ENCODE assay signal across 1 cellular context in the genomic region with DNA sequence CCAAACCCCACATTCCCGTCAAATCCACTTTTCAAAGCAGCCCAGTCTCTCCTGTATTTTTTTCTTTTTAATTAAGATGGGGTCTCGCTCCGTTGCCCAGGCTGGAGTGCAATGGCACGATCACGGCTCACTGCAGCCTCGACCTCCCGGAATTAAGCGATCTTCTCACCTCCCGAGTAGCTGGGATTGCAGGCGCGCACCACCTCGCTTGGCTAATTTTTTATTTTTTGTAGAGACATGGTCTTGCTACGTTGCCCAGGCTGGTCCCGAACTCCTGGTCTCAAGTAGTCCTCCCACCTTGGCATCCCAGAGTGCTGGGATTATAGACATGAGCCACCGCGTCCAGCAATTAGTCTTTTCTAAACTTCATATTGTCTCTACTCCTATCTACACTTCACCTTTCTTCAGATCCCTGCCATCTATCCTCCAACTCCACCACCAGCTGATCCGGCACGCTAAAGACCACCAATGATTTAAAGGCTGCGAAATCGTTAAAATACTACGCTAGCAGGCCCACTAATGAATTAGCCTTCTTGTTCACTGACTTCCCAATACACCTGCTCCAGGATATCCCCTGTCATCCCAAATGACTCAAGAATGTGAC.
TF ChIP-seq lines count a peak whose summit lies in the region.

No MANE protein-coding gene starts in this region.

TF ChIP-seq in K562, 482 proteins besides CTCF, POLR2A, EP300 and RAD21 (continues in another document):
- TF ChIP-seq ZBTB40 (IDR thresholded peaks at IDR 0.05) (no peak; the same call in 1 of the 2 replicates), ZBTB40 (CRISPR knock-in tag; IDR thresholded peaks at IDR 0.05) (no peak), ATF1 (CRISPR knock-in tag; IDR thresholded peaks at IDR 0.05) (no peak), ATF1 (tag; IDR thresholded peaks at IDR 0.05) (peak; percentile 41; the same call in 1 of the 2 replicates), BCOR (IDR thresholded peaks at IDR 0.05) (peak; percentile 70; the same call in 1 of the 2 replicates), ZNF12 (CRISPR knock-in tag; IDR thresholded peaks at IDR 0.05) (no peak), ZC3H4 (CRISPR knock-in tag; IDR thresholded peaks at IDR 0.05; ENCODE audit: borderline replicate concordance) (no peak), NFRKB (IDR thresholded peaks at IDR 0.05; ENCODE audit: low read depth) (0 out of 2 replicates have a peak, but pooled peaks have one; percentile 23), RBM25 (IDR thresholded peaks at IDR 0.05; ENCODE audit: low read depth, low read length, severe bottlenecking) (peak; percentile 37), ZFX (CRISPR knock-in tag; IDR thresholded peaks at IDR 0.05) (0 out of 2 replicates have a peak, but pooled peaks have one; percentile 24), CCAR2 (IDR thresholded peaks at IDR 0.05; ENCODE audit: low read depth, low read length) (no peak), POLR2AphosphoS2 (IDR thresholded peaks at IDR 0.05; ENCODE audit: low read length) (no peak), KLF6 (CRISPR knock-in tag; IDR thresholded peaks at IDR 0.05; ENCODE audit: borderline replicate concordance) (no peak), SMARCA5 (IDR thresholded peaks at IDR 0.05) (peak; percentile 47; the same call in 1 of the 2 replicates), ZNF57 (CRISPR knock-in tag; IDR thresholded peaks at IDR 0.05) (no peak), ZNF274 (IDR thresholded peaks at IDR 0.05; ENCODE audit: borderline replicate concordance, low read depth, low read length) (no peak), ETV5 (CRISPR knock-in tag; IDR thresholded peaks at IDR 0.05; ENCODE audit: low read depth) (no peak), ZNF184 (CRISPR knock-in tag; IDR thresholded peaks at IDR 0.05) (no peak), ZC3H11A (IDR thresholded peaks at IDR 0.05; ENCODE audit: low read depth, low read length) (no peak), NFYB (IDR thresholded peaks at IDR 0.05; ENCODE audit: extremely low read depth, insufficient read length) (no peak), ZNF583 (CRISPR knock-in tag; IDR thresholded peaks at IDR 0.05) (no peak), ZNF121 (CRISPR knock-in tag; conservative IDR thresholded peaks at IDR 0.05) (peak; percentile 97), ZNF766 (CRISPR knock-in tag; conservative IDR thresholded peaks at IDR 0.05) (no peak), GABPB1 (CRISPR knock-in tag; IDR thresholded peaks at IDR 0.05) (no peak)
- TF ChIP-seq, protein P1, sequence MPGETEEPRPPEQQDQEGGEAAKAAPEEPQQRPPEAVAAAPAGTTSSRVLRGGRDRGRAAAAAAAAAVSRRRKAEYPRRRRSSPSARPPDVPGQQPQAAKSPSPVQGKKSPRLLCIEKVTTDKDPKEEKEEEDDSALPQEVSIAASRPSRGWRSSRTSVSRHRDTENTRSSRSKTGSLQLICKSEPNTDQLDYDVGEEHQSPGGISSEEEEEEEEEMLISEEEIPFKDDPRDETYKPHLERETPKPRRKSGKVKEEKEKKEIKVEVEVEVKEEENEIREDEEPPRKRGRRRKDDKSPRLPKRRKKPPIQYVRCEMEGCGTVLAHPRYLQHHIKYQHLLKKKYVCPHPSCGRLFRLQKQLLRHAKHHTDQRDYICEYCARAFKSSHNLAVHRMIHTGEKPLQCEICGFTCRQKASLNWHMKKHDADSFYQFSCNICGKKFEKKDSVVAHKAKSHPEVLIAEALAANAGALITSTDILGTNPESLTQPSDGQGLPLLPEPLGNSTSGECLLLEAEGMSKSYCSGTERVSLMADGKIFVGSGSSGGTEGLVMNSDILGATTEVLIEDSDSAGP (CRISPR knock-in tag; IDR thresholded peaks at IDR 0.05) = no peak
- TF ChIP-seq, protein P2, sequence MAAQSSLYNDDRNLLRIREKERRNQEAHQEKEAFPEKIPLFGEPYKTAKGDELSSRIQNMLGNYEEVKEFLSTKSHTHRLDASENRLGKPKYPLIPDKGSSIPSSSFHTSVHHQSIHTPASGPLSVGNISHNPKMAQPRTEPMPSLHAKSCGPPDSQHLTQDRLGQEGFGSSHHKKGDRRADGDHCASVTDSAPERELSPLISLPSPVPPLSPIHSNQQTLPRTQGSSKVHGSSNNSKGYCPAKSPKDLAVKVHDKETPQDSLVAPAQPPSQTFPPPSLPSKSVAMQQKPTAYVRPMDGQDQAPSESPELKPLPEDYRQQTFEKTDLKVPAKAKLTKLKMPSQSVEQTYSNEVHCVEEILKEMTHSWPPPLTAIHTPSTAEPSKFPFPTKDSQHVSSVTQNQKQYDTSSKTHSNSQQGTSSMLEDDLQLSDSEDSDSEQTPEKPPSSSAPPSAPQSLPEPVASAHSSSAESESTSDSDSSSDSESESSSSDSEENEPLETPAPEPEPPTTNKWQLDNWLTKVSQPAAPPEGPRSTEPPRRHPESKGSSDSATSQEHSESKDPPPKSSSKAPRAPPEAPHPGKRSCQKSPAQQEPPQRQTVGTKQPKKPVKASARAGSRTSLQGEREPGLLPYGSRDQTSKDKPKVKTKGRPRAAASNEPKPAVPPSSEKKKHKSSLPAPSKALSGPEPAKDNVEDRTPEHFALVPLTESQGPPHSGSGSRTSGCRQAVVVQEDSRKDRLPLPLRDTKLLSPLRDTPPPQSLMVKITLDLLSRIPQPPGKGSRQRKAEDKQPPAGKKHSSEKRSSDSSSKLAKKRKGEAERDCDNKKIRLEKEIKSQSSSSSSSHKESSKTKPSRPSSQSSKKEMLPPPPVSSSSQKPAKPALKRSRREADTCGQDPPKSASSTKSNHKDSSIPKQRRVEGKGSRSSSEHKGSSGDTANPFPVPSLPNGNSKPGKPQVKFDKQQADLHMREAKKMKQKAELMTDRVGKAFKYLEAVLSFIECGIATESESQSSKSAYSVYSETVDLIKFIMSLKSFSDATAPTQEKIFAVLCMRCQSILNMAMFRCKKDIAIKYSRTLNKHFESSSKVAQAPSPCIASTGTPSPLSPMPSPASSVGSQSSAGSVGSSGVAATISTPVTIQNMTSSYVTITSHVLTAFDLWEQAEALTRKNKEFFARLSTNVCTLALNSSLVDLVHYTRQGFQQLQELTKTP (IDR thresholded peaks at IDR 0.05; ENCODE audit: low read depth in 1 of 2, partially characterized antibody in 2 of 2) = no peak
- TF ChIP-seq, protein P3, sequence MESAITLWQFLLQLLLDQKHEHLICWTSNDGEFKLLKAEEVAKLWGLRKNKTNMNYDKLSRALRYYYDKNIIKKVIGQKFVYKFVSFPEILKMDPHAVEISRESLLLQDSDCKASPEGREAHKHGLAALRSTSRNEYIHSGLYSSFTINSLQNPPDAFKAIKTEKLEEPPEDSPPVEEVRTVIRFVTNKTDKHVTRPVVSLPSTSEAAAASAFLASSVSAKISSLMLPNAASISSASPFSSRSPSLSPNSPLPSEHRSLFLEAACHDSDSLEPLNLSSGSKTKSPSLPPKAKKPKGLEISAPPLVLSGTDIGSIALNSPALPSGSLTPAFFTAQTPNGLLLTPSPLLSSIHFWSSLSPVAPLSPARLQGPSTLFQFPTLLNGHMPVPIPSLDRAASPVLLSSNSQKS (CRISPR knock-in tag; IDR thresholded peaks at IDR 0.05) = no peak
- TF ChIP-seq, protein P4, sequence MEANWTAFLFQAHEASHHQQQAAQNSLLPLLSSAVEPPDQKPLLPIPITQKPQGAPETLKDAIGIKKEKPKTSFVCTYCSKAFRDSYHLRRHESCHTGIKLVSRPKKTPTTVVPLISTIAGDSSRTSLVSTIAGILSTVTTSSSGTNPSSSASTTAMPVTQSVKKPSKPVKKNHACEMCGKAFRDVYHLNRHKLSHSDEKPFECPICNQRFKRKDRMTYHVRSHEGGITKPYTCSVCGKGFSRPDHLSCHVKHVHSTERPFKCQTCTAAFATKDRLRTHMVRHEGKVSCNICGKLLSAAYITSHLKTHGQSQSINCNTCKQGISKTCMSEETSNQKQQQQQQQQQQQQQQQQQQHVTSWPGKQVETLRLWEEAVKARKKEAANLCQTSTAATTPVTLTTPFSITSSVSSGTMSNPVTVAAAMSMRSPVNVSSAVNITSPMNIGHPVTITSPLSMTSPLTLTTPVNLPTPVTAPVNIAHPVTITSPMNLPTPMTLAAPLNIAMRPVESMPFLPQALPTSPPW (CRISPR knock-in tag; IDR thresholded peaks at IDR 0.05) = no peak
- TF ChIP-seq, protein P5, sequence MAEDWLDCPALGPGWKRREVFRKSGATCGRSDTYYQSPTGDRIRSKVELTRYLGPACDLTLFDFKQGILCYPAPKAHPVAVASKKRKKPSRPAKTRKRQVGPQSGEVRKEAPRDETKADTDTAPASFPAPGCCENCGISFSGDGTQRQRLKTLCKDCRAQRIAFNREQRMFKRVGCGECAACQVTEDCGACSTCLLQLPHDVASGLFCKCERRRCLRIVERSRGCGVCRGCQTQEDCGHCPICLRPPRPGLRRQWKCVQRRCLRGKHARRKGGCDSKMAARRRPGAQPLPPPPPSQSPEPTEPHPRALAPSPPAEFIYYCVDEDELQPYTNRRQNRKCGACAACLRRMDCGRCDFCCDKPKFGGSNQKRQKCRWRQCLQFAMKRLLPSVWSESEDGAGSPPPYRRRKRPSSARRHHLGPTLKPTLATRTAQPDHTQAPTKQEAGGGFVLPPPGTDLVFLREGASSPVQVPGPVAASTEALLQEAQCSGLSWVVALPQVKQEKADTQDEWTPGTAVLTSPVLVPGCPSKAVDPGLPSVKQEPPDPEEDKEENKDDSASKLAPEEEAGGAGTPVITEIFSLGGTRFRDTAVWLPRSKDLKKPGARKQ (CRISPR knock-in tag; IDR thresholded peaks at IDR 0.05) = 0 out of 2 replicates have a peak, but pooled peaks have one; percentile 15
- TF ChIP-seq, protein P6, sequence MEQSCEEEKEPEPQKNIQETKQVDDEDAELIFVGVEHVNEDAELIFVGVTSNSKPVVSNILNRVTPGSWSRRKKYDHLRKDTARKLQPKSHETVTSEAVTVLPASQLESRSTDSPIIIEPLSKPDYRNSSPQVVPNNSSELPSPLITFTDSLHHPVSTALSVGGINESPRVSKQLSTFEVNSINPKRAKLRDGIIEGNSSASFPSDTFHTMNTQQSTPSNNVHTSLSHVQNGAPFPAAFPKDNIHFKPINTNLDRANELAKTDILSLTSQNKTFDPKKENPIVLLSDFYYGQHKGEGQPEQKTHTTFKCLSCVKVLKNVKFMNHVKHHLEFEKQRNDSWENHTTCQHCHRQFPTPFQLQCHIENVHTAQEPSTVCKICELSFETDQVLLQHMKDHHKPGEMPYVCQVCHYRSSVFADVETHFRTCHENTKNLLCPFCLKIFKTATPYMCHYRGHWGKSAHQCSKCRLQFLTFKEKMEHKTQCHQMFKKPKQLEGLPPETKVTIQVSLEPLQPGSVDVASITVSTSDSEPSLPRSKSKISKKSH (CRISPR knock-in tag; IDR thresholded peaks at IDR 0.05) = no peak
